In genomic region chr13:113787694-113788093, GRCh38 we compare ENCODE assay signal across 32 cellular contexts. TPM values are rescaled to one million over a fixed set of nuclear protein-coding genes. Genes with fewer than 3 reads are reported as not detected.
"Had no signal": no experiment of that assay in that cellular context is flagged by ENCODE, and none has a peak within 500 bp of the region (broad histone marks: within the 10 kb centered on the region; RNA-seq: fewer than 3 reads in every experiment).

No MANE protein-coding gene starts in this region.

- ATAC-seq: activated CD8-positive, alpha-beta T cell treated with anti-CD3 and anti-CD28 coated beads for 36 hours; activated T-cell treated with anti-CD3 and anti-CD28 coated beads, Interleukin-2, amount 50 U/mL, for 4 hours; PC-3 had no signal

- DNase-seq: activated CD4-positive, alpha-beta T cell treated with anti-CD3 and anti-CD28 coated beads for 1 hour; activated CD4-positive, alpha-beta T cell treated with anti-CD3 and anti-CD28 coated beads for 48 hours; activated CD4-positive, CD25-positive, alpha-beta regulatory T cell; activated CD8-positive, alpha-beta T cell treated with anti-CD3 and anti-CD28 coated beads for 36 hours; activated naive CD4-positive, alpha-beta T cell; activated naive CD4-positive, alpha-beta T cell treated with anti-CD3 and anti-CD28 coated beads, Interleukin-2, amount 50 U/mL, for 16 hours; activated naive CD8-positive, alpha-beta T cell treated with anti-CD3 and anti-CD28 coated beads for 36 hours; activated T-cell treated with anti-CD3 and anti-CD28 coated beads for 4 hours; activated T-cell treated with anti-CD3 and anti-CD28 coated beads, Interleukin-2, amount 50 U/mL, for 4 hours; amniotic stem cell; KG1; MM.1S; MV-4-11; NCI-H1092; NCI-H1436 treated with DMSO at 0.1 percent for 48 hours; NCI-H1694 treated with DMSO at 0.1 percent for 48 hours; NCI-H2029; NCI-H345; NCI-H524 treated with DMSO at 0.1 percent for 48 hours; NCI-H748 treated with DMSO at 0.1 percent for 48 hours; NK-92 treated with Interleukin-12 subunit alpha and Interleukin-12 subunit beta, amount 100 ng/mL, for 24 hours; PC-3; Right ventricle myocardium superior; SW 1271; T-helper 1 cell; T-helper 2 cell; T-helper 9 cell had no signal

- H3K4me1 ChIP-seq: ascending aorta, Peyer's patch had no signal

- H3K9me3 ChIP-seq: ascending aorta, Peyer's patch had no signal

- H3K27me3 ChIP-seq: ascending aorta, cardiac muscle cell, Peyer's patch had no signal

- H3K4me3 ChIP-seq: ascending aorta, cardiac muscle cell, Peyer's patch had no signal

- H3K36me3 ChIP-seq: ascending aorta, cardiac muscle cell, Peyer's patch had no signal

- H3K27ac ChIP-seq: ascending aorta, cardiac muscle cell, Peyer's patch, RWPE1, VCaP had no signal

RNA-seq across cellular contexts. Expression of gene TMEM255B, which starts 28.7 kb away (rescaled TPM):
- total RNA-seq: cardiac muscle cell had no signal
